Comparison of ENCODE assay signal across 19 cellular contexts in the genomic region with DNA sequence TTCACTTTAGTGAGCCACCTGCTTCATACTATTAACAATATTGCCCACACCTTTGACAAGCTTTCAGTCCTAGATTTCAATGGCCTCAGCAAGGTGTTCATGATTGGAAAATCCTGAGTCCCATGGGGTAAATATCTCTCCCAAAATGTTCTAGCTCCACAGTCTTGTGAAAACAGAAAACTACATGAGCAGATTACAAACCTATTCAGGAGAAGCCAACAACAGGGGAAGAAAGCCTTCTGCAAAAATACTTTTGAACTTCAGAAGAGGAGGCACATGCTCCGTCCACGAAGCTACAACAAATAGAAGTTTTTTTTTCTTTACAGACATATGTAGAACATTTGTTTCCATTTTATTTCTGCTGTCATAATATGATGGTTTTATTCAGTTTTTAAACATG.
"Had no signal": no experiment of that assay in that cellular context is flagged by ENCODE, and none has a peak within 500 bp of the region (broad histone marks: within the 10 kb centered on the region; RNA-seq: fewer than 3 reads in every experiment).

No MANE protein-coding gene starts in this region.

- DNase-seq: activated CD8-positive, alpha-beta memory T cell treated with anti-CD3 and anti-CD28 coated beads for 24 hours; activated effector memory CD4-positive, alpha-beta T cell treated with Interleukin-2 at 50 U/mL for 16 hours; central memory CD4-positive, alpha-beta T cell; effector CD8-positive, alpha-beta T cell; left ventricle myocardium superior; T-helper 9 cell had no signal

- H3K4me1 ChIP-seq: ascending aorta, gastrocnemius medialis, pancreas, prostate gland had no signal

- H3K4me3 ChIP-seq: ascending aorta, mucosa of descending colon, pancreas, prostate gland, smooth muscle cell had no signal

- ATAC-seq: activated CD4-positive, CD25-positive, alpha-beta regulatory T cell treated with anti-CD3 and anti-CD28 coated beads, Interleukin-2, amount 50 U/mL, for 24 hours; left ventricle myocardium superior; natural killer cell treated with Interleukin-12 subunit alpha and Interleukin-12 subunit beta and Interleukin-15 and Interleukin-18, amount 100 ng/mL, for 72 hours; stimulated activated memory B cell treated with anti-CD40 and anti-IgM and Interleukin-4, amounts not matched to agents 10 μg/mL and 1 μg/mL and 100 μg/mL, for 72 hours; stimulated activated naive CD8-positive, alpha-beta T cell treated with anti-CD3 and anti-CD28 coated beads, Interleukin-15, amount 100 ng/mL, for 72 hours had no signal

- H3K9me3 ChIP-seq: ascending aorta, mucosa of descending colon, neutrophil, pancreas, prostate gland, tibial nerve had no signal

- H3K36me3 ChIP-seq: ascending aorta, gastrocnemius medialis, neutrophil, pancreas, prostate gland, tibial nerve had no signal

- H3K27me3 ChIP-seq: ascending aorta, gastrocnemius medialis, neutrophil, pancreas, tibial nerve had no signal

- H3K27ac ChIP-seq: ascending aorta, gastrocnemius medialis, neutrophil, pancreas, prostate gland, VCaP had no signal
